ENCODE assay signal across 26 cellular contexts in the genomic region with DNA sequence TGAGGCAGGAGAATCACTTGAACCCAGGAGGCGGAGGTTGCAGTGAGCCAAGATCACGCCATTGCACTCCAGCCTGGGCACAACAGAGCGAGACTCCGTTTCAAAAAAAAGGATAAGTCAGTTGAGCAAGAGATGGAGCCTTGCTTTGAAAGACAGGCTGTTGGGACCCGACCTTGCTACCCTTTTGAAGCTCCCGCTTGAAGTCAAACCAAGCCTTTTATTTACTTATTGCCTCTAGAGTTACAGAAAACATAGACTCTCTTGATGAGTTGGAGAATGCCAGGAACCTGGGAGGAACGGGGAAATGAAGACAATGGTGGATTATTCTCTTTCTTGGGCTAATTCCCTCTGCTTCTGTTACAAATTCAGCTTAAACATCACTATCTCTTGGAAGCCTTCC. TPM values are rescaled to one million over a fixed set of nuclear protein-coding genes. Genes with fewer than 3 reads are reported as not detected.
"Had no signal": no experiment of that assay in that cellular context is flagged by ENCODE, and none has a peak within 500 bp of the region (broad histone marks: within the 10 kb centered on the region; RNA-seq: fewer than 3 reads in every experiment).

No MANE protein-coding gene starts in this region.

- H3K9me3 ChIP-seq: SJSA1 had no signal

- H3K36me3 Mint-ChIP-seq: activated CD4-positive, alpha-beta memory T cell treated with anti-CD3 and anti-CD28 coated beads for 36 hours; activated naive CD4-positive, alpha-beta T cell treated with anti-CD3 and anti-CD28 coated beads, Interleukin-2, amount 50 U/mL, for 72 hours had no signal

- H3K4me1 ChIP-seq: SJSA1 had no signal

- H3K4me3 ChIP-seq: SJSA1 had no signal

- H3K27ac Mint-ChIP-seq: activated CD4-positive, alpha-beta memory T cell treated with anti-CD3 and anti-CD28 coated beads for 36 hours; activated CD4-positive, alpha-beta T cell treated with anti-CD3 and anti-CD28 coated beads, Interleukin-2, amount 10 ng/mL, durations not matched to agents 7 days and 5 days; activated naive CD4-positive, alpha-beta T cell treated with anti-CD3 and anti-CD28 coated beads, Interleukin-2, amount 50 U/mL, for 72 hours; activated naive CD8-positive, alpha-beta T cell treated with anti-CD3 and anti-CD28 coated beads, Interleukin-2, amount 50 U/mL, for 24 hours; T-helper 1 cell treated with Interleukin-12 subunit alpha and Interleukin-12 subunit beta and Interleukin-4 antibody, amounts not matched to agents 30 μg/mL and 1 μg/mL, for 36 hours had no signal

- DNase-seq: activated CD4-positive, alpha-beta memory T cell treated with anti-CD3 and anti-CD28 coated beads for 36 hours; activated CD4-positive, alpha-beta T cell treated with anti-CD3 and anti-CD28 coated beads, Interleukin-2, amount 10 ng/mL, durations not matched to agents 7 days and 5 days; activated CD4-positive, CD25-positive, alpha-beta regulatory T cell; activated CD8-positive, alpha-beta memory T cell treated with anti-CD3 and anti-CD28 coated beads for 24 hours; activated effector memory CD4-positive, alpha-beta T cell treated with anti-CD3 and anti-CD28 coated beads, Interleukin-2, amount 50 U/mL, for 16 hours; activated naive CD4-positive, alpha-beta T cell treated with Interleukin-2 at 50 U/mL for 16 hours; activated naive CD8-positive, alpha-beta T cell treated with anti-CD3 and anti-CD28 coated beads, Interleukin-2, amount 50 U/mL, for 24 hours; activated T-cell treated with anti-CD3 and anti-CD28 coated beads, Interleukin-2, amount 50 U/mL, for 4 hours; amniotic stem cell; brain microvascular endothelial cell; cerebellar nuclear complex; Kasumi-1; NCI-H1105 treated with DMSO at 0.1 percent for 48 hours; NCI-H1436 treated with DMSO at 0.1 percent for 48 hours; NCI-H187; NCI-H2081; NK-92 treated with Interleukin-12 subunit alpha and Interleukin-12 subunit beta, amount 100 ng/mL, for 24 hours; OCI-M1; Right ventricle myocardium superior; T1000 had no signal

- H3K9me3 Mint-ChIP-seq: activated CD4-positive, alpha-beta memory T cell treated with anti-CD3 and anti-CD28 coated beads for 36 hours; activated CD4-positive, alpha-beta T cell treated with anti-CD3 and anti-CD28 coated beads, Interleukin-2, amount 10 ng/mL, durations not matched to agents 7 days and 5 days; activated naive CD4-positive, alpha-beta T cell treated with anti-CD3 and anti-CD28 coated beads, Interleukin-2, amount 50 U/mL, for 72 hours; activated naive CD8-positive, alpha-beta T cell treated with anti-CD3 and anti-CD28 coated beads, Interleukin-2, amount 50 U/mL, for 24 hours; activated T-cell treated with anti-CD3 and anti-CD28 coated beads, Interleukin-2, amount 50 U/mL, for 4 hours; T-helper 1 cell treated with Interleukin-12 subunit alpha and Interleukin-12 subunit beta and Interleukin-4 antibody, amounts not matched to agents 30 μg/mL and 1 μg/mL, for 36 hours had no signal

- H3K27ac ChIP-seq: brain microvascular endothelial cell, RWPE1, SJSA1 had no signal

- ATAC-seq: activated naive CD4-positive, alpha-beta T cell treated with anti-CD3 and anti-CD28 coated beads, Interleukin-2, amount 50 U/mL, for 72 hours; activated naive CD8-positive, alpha-beta T cell treated with anti-CD3 and anti-CD28 coated beads, Interleukin-2, amount 50 U/mL, for 24 hours; activated T-cell treated with anti-CD3 and anti-CD28 coated beads, Interleukin-2, amount 50 U/mL, for 4 hours; Panc1; SK-N-SH treated with all-trans-retinoic acid at 6 μM for 48 hours had no signal

- H3K4me3 Mint-ChIP-seq: activated CD4-positive, alpha-beta memory T cell treated with anti-CD3 and anti-CD28 coated beads for 36 hours; activated CD4-positive, alpha-beta T cell treated with anti-CD3 and anti-CD28 coated beads, Interleukin-2, amount 10 ng/mL, durations not matched to agents 7 days and 5 days; activated naive CD8-positive, alpha-beta T cell treated with anti-CD3 and anti-CD28 coated beads, Interleukin-2, amount 50 U/mL, for 24 hours; activated T-cell treated with anti-CD3 and anti-CD28 coated beads, Interleukin-2, amount 50 U/mL, for 4 hours; T-helper 1 cell treated with Interleukin-12 subunit alpha and Interleukin-12 subunit beta and Interleukin-4 antibody, amounts not matched to agents 30 μg/mL and 1 μg/mL, for 36 hours had no signal

- H3K36me3 ChIP-seq: brain microvascular endothelial cell, SJSA1 had no signal

- H3K4me1 Mint-ChIP-seq: activated CD4-positive, alpha-beta T cell treated with anti-CD3 and anti-CD28 coated beads, Interleukin-2, amount 10 ng/mL, durations not matched to agents 7 days and 5 days had no signal

RNA-seq across cellular contexts. Expression of gene SYN3, which starts 4.9 kb away (rescaled TPM):
- total RNA-seq: activated CD4-positive, alpha-beta memory T cell treated with anti-CD3 and anti-CD28 coated beads for 36 hours; activated CD4-positive, alpha-beta T cell treated with anti-CD3 and anti-CD28 coated beads, Interleukin-2, amount 10 ng/mL, durations not matched to agents 7 days and 5 days; activated naive CD4-positive, alpha-beta T cell treated with anti-CD3 and anti-CD28 coated beads, Interleukin-2, amount 50 U/mL, for 72 hours; activated T-cell treated with anti-CD3 and anti-CD28 coated beads, Interleukin-2, amount 50 U/mL, for 4 hours; SJSA1 had no signal
